In the genomic region with DNA sequence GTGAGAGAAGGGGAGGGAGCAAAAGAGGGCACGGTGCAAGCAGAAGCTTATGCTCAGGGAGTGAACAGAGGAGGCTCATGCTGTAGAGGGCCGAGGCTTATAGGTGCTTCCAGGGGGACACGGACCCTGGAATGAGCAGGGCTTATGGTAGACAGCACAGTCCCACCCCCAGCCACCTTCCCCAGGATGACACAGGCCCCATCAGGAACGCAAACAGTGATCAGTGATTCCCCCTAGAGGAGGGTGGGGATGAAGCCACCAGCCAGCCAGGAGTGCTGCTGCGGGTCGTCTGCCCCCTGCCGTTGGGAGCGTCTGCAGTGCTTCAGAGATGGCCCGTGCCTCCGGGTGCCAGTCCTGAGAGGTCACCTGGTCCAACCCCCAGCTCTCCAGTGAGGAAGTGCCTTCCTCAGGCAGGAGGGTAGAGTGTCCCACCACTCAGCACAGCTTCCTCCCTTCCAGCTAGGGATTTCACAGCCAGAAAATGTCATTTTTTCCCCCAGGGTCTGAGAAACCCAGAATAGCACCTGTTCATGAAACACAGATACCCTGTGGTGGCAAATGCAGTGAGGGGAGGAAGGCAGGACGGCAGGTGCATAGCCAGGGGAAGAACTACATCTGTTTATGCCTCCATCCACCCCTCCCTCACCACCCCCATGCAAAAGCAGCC, we compare ENCODE assay signal across 8 cellular contexts.
DNase-seq lines count a peak whose midpoint lies in the region; ATAC-seq and TF ChIP-seq lines count a peak whose summit lies in the region.

No MANE protein-coding gene starts in this region.

- H3K9ac ChIP-seq in Loucy (ENCODE audit: low read depth, low read length, poor library complexity, severe bottlenecking): peak overlapping the region; percentile 37

- H3K4me3 Mint-ChIP-seq in activated naive CD4-positive, alpha-beta T cell treated with anti-CD3 and anti-CD28 coated beads for 36 hours: no peak overlapping the region

- H3K27ac Mint-ChIP-seq in activated naive CD4-positive, alpha-beta T cell treated with anti-CD3 and anti-CD28 coated beads for 36 hours: no peak overlapping the region

- H3K4me3 ChIP-seq in Loucy (ENCODE audit: low read length, poor library complexity, severe bottlenecking): no peak overlapping the region
- H3K4me3 ChIP-seq in right cardiac atrium (ENCODE audit: low read length): no peak overlapping the region

- H3K4me1 Mint-ChIP-seq in activated naive CD4-positive, alpha-beta T cell treated with anti-CD3 and anti-CD28 coated beads for 36 hours (ENCODE audit: low read depth): peaks cover 3% of the 10 kb centered on the region

- no peaks in the 10 kb centered on the region for H3K36me3 Mint-ChIP-seq in activated naive CD4-positive, alpha-beta T cell treated with anti-CD3 and anti-CD28 coated beads for 36 hours (ENCODE audit: low read depth)

- 18% methylated on average over 11 of the region's 11 CpGs for WGBS in right cardiac atrium

- H3K36me3 ChIP-seq in Loucy (ENCODE audit: insufficient read depth, low read length): no peaks in the 10 kb centered on the region

- peak overlapping the region; percentile 49 for H2AFZ ChIP-seq in Loucy (ENCODE audit: low read length)

- peak overlapping the region; percentile 19 for H3K4me2 ChIP-seq in Loucy (ENCODE audit: low read depth, low read length, poor library complexity, severe bottlenecking)

- peaks cover 30% of the 10 kb centered on the region for H3K4me1 ChIP-seq in Loucy (ENCODE audit: insufficient read depth, low read length, poor library complexity, severe bottlenecking)
- H3K4me1 ChIP-seq in right cardiac atrium (ENCODE audit: control insufficient read depth, insufficient read depth, low read length): no peaks in the 10 kb centered on the region

- H3K27me3 ChIP-seq in Loucy (ENCODE audit: insufficient read depth, low read length, poor library complexity, severe bottlenecking): no peaks in the 10 kb centered on the region
- no peaks in the 10 kb centered on the region for H3K27me3 ChIP-seq in right cardiac atrium (ENCODE audit: control insufficient read depth, insufficient read depth)

- no peaks in the 10 kb centered on the region for H4K20me1 ChIP-seq in Loucy (ENCODE audit: insufficient read depth, low read length, poor library complexity, severe bottlenecking)

- no peaks in the 10 kb centered on the region for H3K9me2 ChIP-seq in Loucy (replicated peaks; ENCODE audit: low read depth, low read length)

- CTCF ChIA-PET in activated naive CD4-positive, alpha-beta T cell treated with anti-CD3 and anti-CD28 coated beads for 36 hours (lab: Charles Lee): interaction anchor here (0.7 to 1.6 kb wide), 7 partner anchors 13 to 390 kb away, joined by 3 to 6 read pairs (median 4); partner anchors contain the start of gene SLC6A12

- in situ Hi-C loops in GM13976 (cut with MboI; ENCODE audit: low sequenced_read_pairs, unreplicated experiment): no loop called here

- TF ChIP-seq CTCF in GM13976 (IDR thresholded peaks at IDR 0.05; ENCODE audit: borderline replicate concordance, control extremely low read depth, extremely low read depth, insufficient read depth, missing control alignments) (peak; percentile 74), Loucy (conservative IDR thresholded peaks at IDR 0.05; ENCODE audit: low read length) (peak; percentile 100)

- no peak overlapping the region for H3K27ac ChIP-seq in right cardiac atrium (ENCODE audit: low read length)

- intact Hi-C loops in activated naive CD4-positive, alpha-beta T cell treated with anti-CD3 and anti-CD28 coated beads for 36 hours (cut with micrococcal nuclease): no loop called here
- intact Hi-C loops in right cardiac atrium (cut with DNase I): no loop called here

- H3K9me3 ChIP-seq in Loucy (ENCODE audit: insufficient read depth, low read depth, low read length) (no peaks in the 10 kb centered on the region), right cardiac atrium (ENCODE audit: control insufficient read depth, low read length) (no peaks in the 10 kb centered on the region)

- peaks cover 3% of the 10 kb centered on the region for H3K27me3 Mint-ChIP-seq in activated naive CD4-positive, alpha-beta T cell treated with anti-CD3 and anti-CD28 coated beads for 36 hours (ENCODE audit: low read depth)

- H3K79me2 ChIP-seq in Loucy (ENCODE audit: insufficient read depth, low read length): no peaks in the 10 kb centered on the region

- no peaks in the 10 kb centered on the region for H3F3A ChIP-seq in Loucy (ENCODE audit: low read depth)

- ATAC-seq in right cardiac atrium: peak; percentile 47 to 64

- DNase-seq in 8988T (peak; percentile 88), GM13976 (ENCODE audit: low spot score) (peak; percentile 88), SIG-M5 treated with dmso at 0.1 percent for 504 hours (lab: John Stamatoyannopoulos, UW; ENCODE audit: unreplicated experiment) (peak; percentile 73), right cardiac atrium (peak; percentile 48 to 82 (median 72)), putamen (ENCODE audit: low spot score) (no peak)
- peak; percentile 79 for DNase-seq in activated naive CD4-positive, alpha-beta T cell treated with anti-CD3 and anti-CD28 coated beads for 36 hours
- peak; percentile 28 to 53 (median 34) for DNase-seq in stimulated activated CD4-positive, alpha-beta T cell treated with anti-CD3 and anti-CD28 coated beads, Interleukin-12 subunit alpha, Interleukin-12 subunit beta, amount 100 ng/mL, for 48 hours (ENCODE audit: low read depth in 2 of 3, low spot score in 1 of 3)

- H3K9me3 Mint-ChIP-seq in activated naive CD4-positive, alpha-beta T cell treated with anti-CD3 and anti-CD28 coated beads for 36 hours: no peaks in the 10 kb centered on the region
